34 cellular contexts compared by ENCODE assay signal in genomic region chr5:53128481-53128880, GRCh38.
"Had no signal": no experiment of that assay in that cellular context is flagged by ENCODE, and none has a peak within 500 bp of the region (broad histone marks: within the 10 kb centered on the region; RNA-seq: fewer than 3 reads in every experiment).

No MANE protein-coding gene starts in this region.

- H3K36me3 ChIP-seq: MG63 had no signal

- H3K9me3 ChIP-seq: MG63 had no signal

- H3K27me3 ChIP-seq: MG63 had no signal

- H3K4me3 ChIP-seq: MG63 had no signal

- DNase-seq: Karpas-422, Kasumi-1, MG63, MM.1S, MV-4-11, NCI-H1048, NCI-H1092, NCI-H1092 treated with DMSO at 0.1 percent for 48 hours, NCI-H1105, NCI-H1105 treated with DMSO at 0.1 percent for 48 hours, NCI-H1417, NCI-H1417 treated with DMSO at 0.1 percent for 48 hours, NCI-H1436, NCI-H1436 treated with DMSO at 0.1 percent for 48 hours, NCI-H146, NCI-H1694, NCI-H1694 treated with DMSO at 0.1 percent for 48 hours, NCI-H187, NCI-H187 treated with DMSO at 0.1 percent for 48 hours, NCI-H1930, NCI-H2029, NCI-H2029 treated with DMSO at 0.1 percent for 48 hours, NCI-H2081, NCI-H2081 treated with DMSO at 0.1 percent for 48 hours, NCI-H2107, NCI-H2171, NCI-H2171 treated with DMSO at 0.1 percent for 48 hours, NCI-H2227 treated with DMSO at 0.1 percent for 48 hours, NCI-H226, NCI-H345, NCI-H446, NCI-H446 treated with DMSO at 0.1 percent for 48 hours, NCI-H510A, NCI-H510A treated with DMSO at 0.1 percent for 48 hours had no signal
